ENCODE assay signal across 20 cellular contexts in genomic region chr5:55033568-55033967, GRCh38. TPM values are rescaled to one million over a fixed set of nuclear protein-coding genes. Genes with fewer than 3 reads are reported as not detected.
"Had no signal": no experiment of that assay in that cellular context is flagged by ENCODE, and none has a peak within 500 bp of the region (broad histone marks: within the 10 kb centered on the region; RNA-seq: fewer than 3 reads in every experiment).

No MANE protein-coding gene starts in this region.

- H3K36me3 Mint-ChIP-seq: memory B cell, natural killer cell had no signal

- H3K9me3 Mint-ChIP-seq: activated naive CD4-positive, alpha-beta T cell treated with anti-CD3 and anti-CD28 coated beads for 36 hours; activated T-helper 17 cell treated with anti-CD3 and anti-CD28 coated beads, Interleukin-2, amount 50 U/mL, for 72 hours; effector memory CD8-positive, alpha-beta T cell; memory B cell; natural killer cell; T-cell had no signal

- H3K27ac Mint-ChIP-seq: activated naive CD4-positive, alpha-beta T cell treated with anti-CD3 and anti-CD28 coated beads for 36 hours; activated T-helper 17 cell treated with anti-CD3 and anti-CD28 coated beads, Interleukin-2, amount 50 U/mL, for 72 hours; memory B cell had no signal

- H3K27ac ChIP-seq: adrenal gland, brain microvascular endothelial cell, foreskin keratinocyte, neutrophil, thyroid gland had no signal

- H3K4me1 Mint-ChIP-seq: memory B cell had no signal

- H3K4me3 ChIP-seq: adrenal gland, thyroid gland had no signal

- H3K27me3 ChIP-seq: adrenal gland, brain microvascular endothelial cell, foreskin keratinocyte, thyroid gland had no signal

- H3K27me3 Mint-ChIP-seq: activated T-helper 17 cell treated with anti-CD3 and anti-CD28 coated beads, Interleukin-2, amount 50 U/mL, for 72 hours; effector memory CD8-positive, alpha-beta T cell; T-cell had no signal

- H3K4me3 Mint-ChIP-seq: activated naive CD4-positive, alpha-beta T cell treated with anti-CD3 and anti-CD28 coated beads for 36 hours; activated T-helper 17 cell treated with anti-CD3 and anti-CD28 coated beads, Interleukin-2, amount 50 U/mL, for 72 hours; effector memory CD8-positive, alpha-beta T cell; memory B cell; natural killer cell; T-cell had no signal

- H3K9me3 ChIP-seq: adrenal gland, neutrophil, thyroid gland had no signal

- DNase-seq: activated CD4-positive, alpha-beta T cell treated with anti-CD3 and anti-CD28 coated beads, Interleukin-2, amount 50 U/mL, for 1 hour; activated CD4-positive, CD25-positive, alpha-beta regulatory T cell; activated naive CD4-positive, alpha-beta T cell treated with anti-CD3 and anti-CD28 coated beads for 36 hours; activated T-cell treated with anti-CD3 and anti-CD28 coated beads for 4 hours; adrenal gland; brain microvascular endothelial cell; effector memory CD8-positive, alpha-beta T cell; foreskin keratinocyte; glutamatergic neuron; kidney glomerular epithelial cell; left ventricle myocardium superior; natural killer cell; stimulated activated CD4-positive, alpha-beta T cell treated with anti-CD3 and anti-CD28 coated beads, Interleukin-12 subunit alpha, Interleukin-12 subunit beta, amount 100 ng/mL, for 4 hours; stimulated activated CD4-positive, alpha-beta T cell treated with anti-CD3 and anti-CD28 coated beads, Interleukin-2, amount 100 ng/mL, for 24 hours; T-cell; thyroid gland had no signal

- ATAC-seq: activated T-helper 17 cell treated with anti-CD3 and anti-CD28 coated beads, Interleukin-2, amount 50 U/mL, for 72 hours; effector memory CD8-positive, alpha-beta T cell; foreskin keratinocyte; left ventricle myocardium superior; natural killer cell; T-cell had no signal

- H3K36me3 ChIP-seq: adrenal gland, brain microvascular endothelial cell, neutrophil, thyroid gland had no signal

- H3K4me1 ChIP-seq: adrenal gland, foreskin keratinocyte had no signal

RNA-seq across cellular contexts. Expression of gene GZMK, which starts 9.5 kb away (rescaled TPM):
- total RNA-seq: activated naive CD4-positive, alpha-beta T cell treated with anti-CD3 and anti-CD28 coated beads for 36 hours; foreskin keratinocyte; renal cortical epithelial cell had no signal
- polyA plus RNA-seq: foreskin keratinocyte had no signal

RNA-seq across cellular contexts. Expression of gene ESM1, which starts 48.2 kb away (rescaled TPM):
- total RNA-seq: activated naive CD4-positive, alpha-beta T cell treated with anti-CD3 and anti-CD28 coated beads for 36 hours; left ventricle myocardium superior had no signal
